8 cellular contexts compared by ENCODE assay signal in the genomic region with DNA sequence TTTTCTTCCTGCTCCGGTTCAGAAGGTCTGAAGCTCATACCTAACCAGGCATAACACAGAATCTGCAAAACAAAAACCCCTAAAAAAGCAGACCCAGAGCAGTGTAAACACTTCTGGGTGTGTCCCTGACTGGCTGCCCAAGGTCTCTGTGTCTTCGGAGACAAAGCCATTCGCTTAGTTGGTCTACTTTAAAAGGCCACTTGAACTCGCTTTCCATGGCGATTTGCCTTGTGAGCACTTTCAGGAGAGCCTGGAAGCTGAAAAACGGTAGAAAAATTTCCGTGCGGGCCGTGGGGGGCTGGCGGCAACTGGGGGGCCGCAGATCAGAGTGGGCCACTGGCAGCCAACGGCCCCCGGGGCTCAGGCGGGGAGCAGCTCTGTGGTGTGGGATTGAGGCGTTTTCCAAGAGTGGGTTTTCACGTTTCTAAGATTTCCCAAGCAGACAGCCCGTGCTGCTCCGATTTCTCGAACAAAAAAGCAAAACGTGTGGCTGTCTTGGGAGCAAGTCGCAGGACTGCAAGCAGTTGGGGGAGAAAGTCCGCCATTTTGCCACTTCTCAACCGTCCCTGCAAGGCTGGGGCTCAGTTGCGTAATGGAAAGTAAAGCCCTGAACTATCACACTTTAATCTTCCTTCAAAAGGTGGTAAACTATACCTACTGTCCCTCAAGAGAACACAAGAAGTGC. TPM values are rescaled to one million over a fixed set of nuclear protein-coding genes. Genes with fewer than 3 reads are reported as not detected.
DNase-seq lines count a peak whose midpoint lies in the region; ATAC-seq and TF ChIP-seq lines count a peak whose summit lies in the region.

No MANE protein-coding gene starts in this region.

- no peak for ATAC-seq in RWPE2 (ENCODE audit: low read depth)
- ATAC-seq in HG03039 (IDR thresholded peaks at IDR 0.05; ENCODE audit: unreplicated experiment), result no peak
- no peak for ATAC-seq in GM18517 (IDR thresholded peaks at IDR 0.05; ENCODE audit: unreplicated experiment)

- peaks cover 70% of the 10 kb centered on the region for H3K79me2 ChIP-seq in smooth muscle cell (ENCODE audit: low read depth)

- DNase-seq in HL-60 (ENCODE audit: low read depth in 1 of 2, low spot score in 1 of 2) (peak; percentile 47 to 77), RWPE2 (ENCODE audit: low spot score) (no peak), adipocyte (ENCODE audit: low read depth) (peak; percentile 80), smooth muscle cell (lab: John Stamatoyannopoulos, UW; ENCODE audit: unreplicated experiment) (no peak)

- H3K4me2 ChIP-seq in BLaER1, result peak overlapping the region; percentile 89
- peak overlapping the region; percentile 94 for H3K4me2 ChIP-seq in smooth muscle cell

- H3K27ac ChIP-seq in BLaER1, result peak overlapping the region; percentile 100
- peak overlapping the region; percentile 100 for H3K27ac ChIP-seq in HL-60 (replicated peaks)
- H3K27ac ChIP-seq in RWPE2 (ENCODE audit: poor library complexity, severe bottlenecking), result peak overlapping the region; percentile 99
- H3K27ac ChIP-seq in smooth muscle cell (ENCODE audit: low read depth), result peak overlapping the region; percentile 97

- peaks cover 57% of the 10 kb centered on the region for H3F3A ChIP-seq in smooth muscle cell (ENCODE audit: low read depth)

- WGBS in smooth muscle cell (ENCODE audit: low lambda C conversion rate), result 2% methylated on average over 24 of the region's 24 CpGs

- no peak overlapping the region for H2AFZ ChIP-seq in smooth muscle cell (ENCODE audit: low read depth)

- TF ChIP-seq CTCF in HL-60 (IDR thresholded peaks at IDR 0.05; ENCODE audit: insufficient read depth, low read length), result no peak
- TF ChIP-seq CTCF in RWPE2 (IDR thresholded peaks at IDR 0.05; ENCODE audit: poor library complexity, severe bottlenecking), result no peak
- TF ChIP-seq CTCF in smooth muscle cell (IDR thresholded peaks at IDR 0.05; ENCODE audit: borderline replicate concordance, insufficient read depth, poor library complexity, severe bottlenecking), result no peak

- peak overlapping the region; percentile 100 for H3K9ac ChIP-seq in BLaER1
- peak overlapping the region; percentile 98 for H3K9ac ChIP-seq in adipocyte (ENCODE audit: low read length)
- peak overlapping the region; percentile 98 for H3K9ac ChIP-seq in iPS-15b (ENCODE audit: low read depth, low read length)
- peak overlapping the region; percentile 100 for H3K9ac ChIP-seq in smooth muscle cell (ENCODE audit: low read depth)

- H4K20me1 ChIP-seq in BLaER1, result peaks cover 40% of the 10 kb centered on the region
- H4K20me1 ChIP-seq in smooth muscle cell (ENCODE audit: low read depth), result peaks cover 42% of the 10 kb centered on the region

- H3K27me3 ChIP-seq in BLaER1 (no peaks in the 10 kb centered on the region), HL-60 (ENCODE audit: insufficient read depth, poor library complexity, severe bottlenecking) (no peaks in the 10 kb centered on the region), RWPE2 (ENCODE audit: insufficient read depth, poor library complexity, severe bottlenecking) (no peaks in the 10 kb centered on the region), adipocyte (replicated peaks; ENCODE audit: control insufficient read depth, insufficient read depth, low read length) (no peaks in the 10 kb centered on the region), iPS-15b (ENCODE audit: control insufficient read depth, insufficient read depth, low read length) (no peaks in the 10 kb centered on the region), smooth muscle cell (ENCODE audit: low read depth) (no peaks in the 10 kb centered on the region)

- H3K36me3 ChIP-seq in BLaER1 (peaks cover 30% of the 10 kb centered on the region), RWPE2 (ENCODE audit: low read depth) (peaks cover 43% of the 10 kb centered on the region), adipocyte (ENCODE audit: control insufficient read depth, insufficient read depth, low read length, severe bottlenecking) (peaks cover 27% of the 10 kb centered on the region), iPS-15b (ENCODE audit: control insufficient read depth, insufficient read depth, low read length) (peaks cover 27% of the 10 kb centered on the region), smooth muscle cell (ENCODE audit: low read depth) (peaks cover 25% of the 10 kb centered on the region)

- H3K9me3 ChIP-seq in BLaER1 (no peaks in the 10 kb centered on the region), RWPE2 (ENCODE audit: severe bottlenecking) (no peaks in the 10 kb centered on the region), adipocyte (ENCODE audit: control insufficient read depth, low read length) (peaks cover 3% of the 10 kb centered on the region), iPS-15b (ENCODE audit: control insufficient read depth, insufficient read depth, low read length) (no peaks in the 10 kb centered on the region), smooth muscle cell (replicated peaks; ENCODE audit: low read depth) (no peaks in the 10 kb centered on the region)

- H3K4me1 ChIP-seq in BLaER1 (peaks cover 38% of the 10 kb centered on the region), RWPE2 (ENCODE audit: insufficient read depth, poor library complexity, severe bottlenecking) (peaks cover 29% of the 10 kb centered on the region), adipocyte (ENCODE audit: control insufficient read depth, insufficient read depth, low read length) (peaks cover 36% of the 10 kb centered on the region), iPS-15b (ENCODE audit: control insufficient read depth, insufficient read depth, low read length) (peaks cover 23% of the 10 kb centered on the region), smooth muscle cell (ENCODE audit: low read depth) (peaks cover 23% of the 10 kb centered on the region)

- peak overlapping the region; percentile 83 for H3K4me3 ChIP-seq in BLaER1
- H3K4me3 ChIP-seq in HL-60 (replicated peaks; ENCODE audit: insufficient read depth, low read length), result peak overlapping the region; percentile 24
- peak overlapping the region; percentile 70 for H3K4me3 ChIP-seq in RWPE2 (ENCODE audit: severe bottlenecking)
- peak overlapping the region; percentile 90 for H3K4me3 ChIP-seq in adipocyte (ENCODE audit: low read length)
- H3K4me3 ChIP-seq in iPS-15b (ENCODE audit: low read depth, low read length), result peak overlapping the region; percentile 91
- H3K4me3 ChIP-seq in smooth muscle cell, result peak overlapping the region; percentile 80

RNA-seq across cellular contexts. Expression of a gene that starts 0.7 kb away (rescaled TPM):
- 7,019 and 7,386 TPM in 2 replicates for total RNA-seq in smooth muscle cell
- 6,158 and 16,096 TPM in 2 replicates for polyA plus RNA-seq in smooth muscle cell

RNA-seq across cellular contexts. Expression of a gene that starts 26.7 kb away (rescaled TPM):
- 66.6 and 90.8 TPM in 2 replicates for total RNA-seq in smooth muscle cell
- 108 and 123 TPM in 2 replicates for polyA plus RNA-seq in smooth muscle cell

RNA-seq across cellular contexts. Expression of a gene that starts 60.0 kb away (rescaled TPM):
- 33.6 TPM in 2 replicates for total RNA-seq in smooth muscle cell
- 46.4 and 53.9 TPM in 2 replicates for polyA plus RNA-seq in smooth muscle cell

Comparison
In these comparisons a context has a peak if more than half of its experiments do, and no peak if none do; other contexts are left out.
1. H3K4me3 ChIP-seq: peak in every context shown above with its lines; median percentile 91 in iPS-15b; 90 in adipocyte; 83 in BLaER1; 80 in smooth muscle cell; 70 in RWPE2; 24 in HL-60.
2. DNase-seq: peak in HL-60 (2 of 2) and adipocyte (single experiment); none in RWPE2 (single experiment) and smooth muscle cell (single experiment).
3. Peak in every context shown above with its lines, with median percentiles within 50 percentile points of each other: H3K27ac ChIP-seq and H3K9ac ChIP-seq.